ENCODE assay signal across 1 cellular context in genomic region chr1:54547601-54548388, GRCh38.
TF ChIP-seq lines count a peak whose summit lies in the region.

Gene ACOT11 (plus strand): TSS chr1:54548228. CDS start chr1:54548310, 82 bp downstream.

TF ChIP-seq in H1, 55 proteins besides CTCF, POLR2A, EP300 and RAD21 (continued from another document):
- TF ChIP-seq, protein P1, sequence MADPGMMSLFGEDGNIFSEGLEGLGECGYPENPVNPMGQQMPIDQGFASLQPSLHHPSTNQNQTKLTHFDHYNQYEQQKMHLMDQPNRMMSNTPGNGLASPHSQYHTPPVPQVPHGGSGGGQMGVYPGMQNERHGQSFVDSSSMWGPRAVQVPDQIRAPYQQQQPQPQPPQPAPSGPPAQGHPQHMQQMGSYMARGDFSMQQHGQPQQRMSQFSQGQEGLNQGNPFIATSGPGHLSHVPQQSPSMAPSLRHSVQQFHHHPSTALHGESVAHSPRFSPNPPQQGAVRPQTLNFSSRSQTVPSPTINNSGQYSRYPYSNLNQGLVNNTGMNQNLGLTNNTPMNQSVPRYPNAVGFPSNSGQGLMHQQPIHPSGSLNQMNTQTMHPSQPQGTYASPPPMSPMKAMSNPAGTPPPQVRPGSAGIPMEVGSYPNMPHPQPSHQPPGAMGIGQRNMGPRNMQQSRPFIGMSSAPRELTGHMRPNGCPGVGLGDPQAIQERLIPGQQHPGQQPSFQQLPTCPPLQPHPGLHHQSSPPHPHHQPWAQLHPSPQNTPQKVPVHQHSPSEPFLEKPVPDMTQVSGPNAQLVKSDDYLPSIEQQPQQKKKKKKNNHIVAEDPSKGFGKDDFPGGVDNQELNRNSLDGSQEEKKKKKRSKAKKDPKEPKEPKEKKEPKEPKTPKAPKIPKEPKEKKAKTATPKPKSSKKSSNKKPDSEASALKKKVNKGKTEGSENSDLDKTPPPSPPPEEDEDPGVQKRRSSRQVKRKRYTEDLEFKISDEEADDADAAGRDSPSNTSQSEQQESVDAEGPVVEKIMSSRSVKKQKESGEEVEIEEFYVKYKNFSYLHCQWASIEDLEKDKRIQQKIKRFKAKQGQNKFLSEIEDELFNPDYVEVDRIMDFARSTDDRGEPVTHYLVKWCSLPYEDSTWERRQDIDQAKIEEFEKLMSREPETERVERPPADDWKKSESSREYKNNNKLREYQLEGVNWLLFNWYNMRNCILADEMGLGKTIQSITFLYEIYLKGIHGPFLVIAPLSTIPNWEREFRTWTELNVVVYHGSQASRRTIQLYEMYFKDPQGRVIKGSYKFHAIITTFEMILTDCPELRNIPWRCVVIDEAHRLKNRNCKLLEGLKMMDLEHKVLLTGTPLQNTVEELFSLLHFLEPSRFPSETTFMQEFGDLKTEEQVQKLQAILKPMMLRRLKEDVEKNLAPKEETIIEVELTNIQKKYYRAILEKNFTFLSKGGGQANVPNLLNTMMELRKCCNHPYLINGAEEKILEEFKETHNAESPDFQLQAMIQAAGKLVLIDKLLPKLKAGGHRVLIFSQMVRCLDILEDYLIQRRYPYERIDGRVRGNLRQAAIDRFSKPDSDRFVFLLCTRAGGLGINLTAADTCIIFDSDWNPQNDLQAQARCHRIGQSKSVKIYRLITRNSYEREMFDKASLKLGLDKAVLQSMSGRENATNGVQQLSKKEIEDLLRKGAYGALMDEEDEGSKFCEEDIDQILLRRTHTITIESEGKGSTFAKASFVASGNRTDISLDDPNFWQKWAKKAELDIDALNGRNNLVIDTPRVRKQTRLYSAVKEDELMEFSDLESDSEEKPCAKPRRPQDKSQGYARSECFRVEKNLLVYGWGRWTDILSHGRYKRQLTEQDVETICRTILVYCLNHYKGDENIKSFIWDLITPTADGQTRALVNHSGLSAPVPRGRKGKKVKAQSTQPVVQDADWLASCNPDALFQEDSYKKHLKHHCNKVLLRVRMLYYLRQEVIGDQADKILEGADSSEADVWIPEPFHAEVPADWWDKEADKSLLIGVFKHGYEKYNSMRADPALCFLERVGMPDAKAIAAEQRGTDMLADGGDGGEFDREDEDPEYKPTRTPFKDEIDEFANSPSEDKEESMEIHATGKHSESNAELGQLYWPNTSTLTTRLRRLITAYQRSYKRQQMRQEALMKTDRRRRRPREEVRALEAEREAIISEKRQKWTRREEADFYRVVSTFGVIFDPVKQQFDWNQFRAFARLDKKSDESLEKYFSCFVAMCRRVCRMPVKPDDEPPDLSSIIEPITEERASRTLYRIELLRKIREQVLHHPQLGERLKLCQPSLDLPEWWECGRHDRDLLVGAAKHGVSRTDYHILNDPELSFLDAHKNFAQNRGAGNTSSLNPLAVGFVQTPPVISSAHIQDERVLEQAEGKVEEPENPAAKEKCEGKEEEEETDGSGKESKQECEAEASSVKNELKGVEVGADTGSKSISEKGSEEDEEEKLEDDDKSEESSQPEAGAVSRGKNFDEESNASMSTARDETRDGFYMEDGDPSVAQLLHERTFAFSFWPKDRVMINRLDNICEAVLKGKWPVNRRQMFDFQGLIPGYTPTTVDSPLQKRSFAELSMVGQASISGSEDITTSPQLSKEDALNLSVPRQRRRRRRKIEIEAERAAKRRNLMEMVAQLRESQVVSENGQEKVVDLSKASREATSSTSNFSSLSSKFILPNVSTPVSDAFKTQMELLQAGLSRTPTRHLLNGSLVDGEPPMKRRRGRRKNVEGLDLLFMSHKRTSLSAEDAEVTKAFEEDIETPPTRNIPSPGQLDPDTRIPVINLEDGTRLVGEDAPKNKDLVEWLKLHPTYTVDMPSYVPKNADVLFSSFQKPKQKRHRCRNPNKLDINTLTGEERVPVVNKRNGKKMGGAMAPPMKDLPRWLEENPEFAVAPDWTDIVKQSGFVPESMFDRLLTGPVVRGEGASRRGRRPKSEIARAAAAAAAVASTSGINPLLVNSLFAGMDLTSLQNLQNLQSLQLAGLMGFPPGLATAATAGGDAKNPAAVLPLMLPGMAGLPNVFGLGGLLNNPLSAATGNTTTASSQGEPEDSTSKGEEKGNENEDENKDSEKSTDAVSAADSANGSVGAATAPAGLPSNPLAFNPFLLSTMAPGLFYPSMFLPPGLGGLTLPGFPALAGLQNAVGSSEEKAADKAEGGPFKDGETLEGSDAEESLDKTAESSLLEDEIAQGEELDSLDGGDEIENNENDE (IDR thresholded peaks at IDR 0.05; ENCODE audit: insufficient replicate concordance, low read length): no peak
- TF ChIP-seq NANOG (IDR thresholded peaks at IDR 0.05; ENCODE audit: insufficient read depth, low read depth, low read length, poor library complexity, severe bottlenecking) (no peak), TBP (IDR thresholded peaks at IDR 0.05; ENCODE audit: low read depth, low read length) (0 out of 2 replicates have a peak, but pooled peaks have one; percentile 24), SP4 (IDR thresholded peaks at IDR 0.05; ENCODE audit: low read length) (no peak), SUZ12 (IDR thresholded peaks at IDR 0.05; ENCODE audit: low read length) (no peak)
